Comparison of ENCODE assay signal across 24 cellular contexts in the genomic region with DNA sequence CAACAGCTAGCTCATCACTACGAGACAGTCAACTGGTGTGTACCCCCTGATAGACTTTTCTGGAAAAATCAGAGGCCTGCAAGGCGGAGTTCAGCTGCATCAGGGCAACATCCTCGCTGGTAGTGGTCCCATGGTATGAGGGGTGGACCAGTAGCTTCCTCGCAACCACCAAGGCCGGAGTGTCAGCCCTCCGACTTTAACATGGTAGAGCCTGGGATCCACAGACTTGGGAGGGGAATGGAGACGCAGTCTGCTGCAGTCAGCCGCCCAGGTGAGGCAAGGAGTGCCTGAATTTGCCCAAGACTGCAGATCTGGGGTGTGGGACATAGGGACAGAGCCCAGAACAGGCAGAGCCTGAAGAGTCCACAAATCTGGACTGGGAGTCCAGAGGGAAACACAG. TPM values are rescaled to one million over a fixed set of nuclear protein-coding genes. Genes with fewer than 3 reads are reported as not detected.
"Had no signal": no experiment of that assay in that cellular context is flagged by ENCODE, and none has a peak within 500 bp of the region (broad histone marks: within the 10 kb centered on the region; RNA-seq: fewer than 3 reads in every experiment).

No MANE protein-coding gene starts in this region.

- H3K9me3 ChIP-seq: body of pancreas, neutrophil, SJCRH30, tibial artery had no signal

- H3K4me1 ChIP-seq: SJCRH30 had no signal

- H3K36me3 ChIP-seq: neutrophil, SJCRH30, tibial artery had no signal

- H3K27ac Mint-ChIP-seq: T-helper 1 cell treated with Interleukin-12 subunit alpha and Interleukin-12 subunit beta and Interleukin-4 antibody, amounts not matched to agents 30 μg/mL and 1 μg/mL, for 36 hours had no signal

- H3K4me3 ChIP-seq: body of pancreas, SJCRH30, tibial artery had no signal

- H3K27me3 ChIP-seq: body of pancreas had no signal

- H3K27ac ChIP-seq: body of pancreas, dorsolateral prefrontal cortex, neutrophil, parathyroid adenoma, SJCRH30, tibial artery, VCaP had no signal

- DNase-seq: activated CD4-positive, CD25-positive, alpha-beta regulatory T cell treated with anti-CD3 and anti-CD28 coated beads, Interleukin-2, amount 50 U/mL, for 72 hours; activated effector memory CD4-positive, alpha-beta T cell treated with anti-CD3 and anti-CD28 coated beads, Interleukin-2, amount 50 U/mL, for 16 hours; activated T-cell treated with anti-CD3 and anti-CD28 coated beads, Interleukin-2, amount 50 U/mL, for 72 hours; amygdala; body of pancreas; caudate nucleus; dorsolateral prefrontal cortex; foreskin melanocyte; hypothalamus; mammary epithelial cell; SJCRH30 had no signal

- ATAC-seq: activated naive CD4-positive, alpha-beta T cell treated with anti-CD3 and anti-CD28 coated beads, Interleukin-2, amount 50 U/mL, for 72 hours; activated T-cell treated with anti-CD3 and anti-CD28 coated beads, Interleukin-2, amount 50 U/mL, for 72 hours; body of pancreas; left lobe of liver had no signal

- H3K9me3 Mint-ChIP-seq: T-helper 1 cell treated with Interleukin-12 subunit alpha and Interleukin-12 subunit beta and Interleukin-4 antibody, amounts not matched to agents 30 μg/mL and 1 μg/mL, for 36 hours had no signal

- H3K4me3 Mint-ChIP-seq: T-helper 1 cell treated with Interleukin-12 subunit alpha and Interleukin-12 subunit beta and Interleukin-4 antibody, amounts not matched to agents 30 μg/mL and 1 μg/mL, for 36 hours had no signal

RNA-seq across cellular contexts. Expression of a gene that starts 13.4 kb away (rescaled TPM):
- total RNA-seq: body of pancreas, left lobe of liver, SJCRH30 had no signal

RNA-seq across cellular contexts. Expression of a gene that starts 14.4 kb away (rescaled TPM):
- total RNA-seq: SJCRH30 had no signal

RNA-seq across cellular contexts. Expression of a gene that starts 26.5 kb away (rescaled TPM):
- total RNA-seq: left lobe of liver, mononuclear cell, SJCRH30, urinary bladder had no signal

RNA-seq across cellular contexts. Expression of a gene that starts 45.3 kb away (rescaled TPM):
- total RNA-seq: activated naive CD4-positive, alpha-beta T cell treated with anti-CD3 and anti-CD28 coated beads, Interleukin-2, amount 50 U/mL, for 72 hours; body of pancreas; dorsolateral prefrontal cortex; epithelial cell of proximal tubule; left lobe of liver; mammary epithelial cell; mononuclear cell; renal cortical epithelial cell; SJCRH30; subcutaneous adipose tissue; urinary bladder had no signal
- polyA plus RNA-seq: keratinocyte, mammary epithelial cell, urinary bladder had no signal
